9 cellular contexts compared by ENCODE assay signal in the genomic region with DNA sequence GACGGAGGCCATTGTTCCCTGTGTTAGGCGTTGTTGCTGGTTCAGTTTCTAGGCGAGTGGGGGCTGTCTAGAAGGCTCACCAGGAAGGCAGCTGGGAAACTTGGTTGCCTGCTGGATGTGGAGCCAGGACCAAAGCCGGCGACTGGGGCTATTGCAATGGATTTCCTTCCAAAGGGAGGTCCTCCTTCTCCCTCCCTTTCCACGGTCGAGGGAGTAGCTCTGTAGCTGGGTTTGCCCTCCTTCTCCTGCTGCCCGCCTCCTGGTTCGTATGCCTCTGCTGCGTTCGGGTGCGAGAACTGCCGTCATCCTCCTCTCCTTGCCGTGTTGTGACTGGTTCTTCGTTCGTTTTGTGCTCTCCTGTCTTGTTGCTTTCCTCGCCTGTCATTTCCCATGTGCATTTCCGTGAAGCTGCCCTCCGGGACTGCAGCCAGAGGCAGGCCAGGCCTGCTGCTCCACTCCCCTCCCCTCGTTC.
DNase-seq lines count a peak whose midpoint lies in the region; ATAC-seq and TF ChIP-seq lines count a peak whose summit lies in the region.
"Had no signal": no experiment of that assay in that cellular context is flagged by ENCODE, and none has a peak within 500 bp of the region (broad histone marks: within the 10 kb centered on the region; RNA-seq: fewer than 3 reads in every experiment).

No MANE protein-coding gene starts in this region.

- ATAC-seq in left cardiac atrium (peak; percentile 83 to 86), HG03175 (IDR thresholded peaks at IDR 0.05; ENCODE audit: unreplicated experiment) (no peak)

- peak overlapping the region; percentile 4 for H2AFZ ChIP-seq in neuron (ENCODE audit: low read depth, low read length)

- H3K27me3 ChIP-seq in AG04450 (ENCODE audit: control insufficient read depth, insufficient read depth, low read length) (no peaks in the 10 kb centered on the region), neuron (ENCODE audit: insufficient read depth, low read length) (no peaks in the 10 kb centered on the region)

- H3K4me3 ChIP-seq in AG04450 (ENCODE audit: low read depth, low read length) (peak overlapping the region; percentile 21; the same call in 1 of the 2 replicates), neuron (ENCODE audit: low read length) (peak overlapping the region; percentile 35)

- DNase-seq in AG04450 (ENCODE audit: low read depth, low spot score) (no peak), amniotic epithelial cell (ENCODE audit: low read depth) (peak; percentile 33), left cardiac atrium (peak; percentile 34), NCI-H2196 (lab: John Stamatoyannopoulos, UW; ENCODE audit: unreplicated experiment) (no peak), NOMO-1 treated with DMSO at 0.1 percent for 48 hours (lab: John Stamatoyannopoulos, UW; ENCODE audit: unreplicated experiment) (no peak), AML-193 (lab: John Stamatoyannopoulos, UW) (no peak)
- DNase-seq: NCI-H1436 had no signal

- H3K9me3 ChIP-seq in AG04450 (ENCODE audit: control insufficient read depth, insufficient read depth, low read length), result no peaks in the 10 kb centered on the region
- H3K9me3 ChIP-seq in neuron (ENCODE audit: low read length), result no peaks in the 10 kb centered on the region

- CTCF ChIA-PET in AG04450 (lab: Charles Lee), result no interaction called here

- POLR2A ChIA-PET in AG04450 (lab: Yijun Ruan, JAX), result interaction anchor here (0.8 kb wide), 1 partner anchor 113 kb away, joined by 4 read pairs; no protein-coding TSS in a partner anchor

- H3K36me3 ChIP-seq in neuron (ENCODE audit: insufficient read depth, low read length), result no peaks in the 10 kb centered on the region

- H3K27ac ChIP-seq in AG04450 (ENCODE audit: low read depth, low read length), result no peak overlapping the region

- intact Hi-C loops in left cardiac atrium (cut with DNase I), result no loop called here

- no peak for TF ChIP-seq CTCF in AG04450 (IDR thresholded peaks at IDR 0.05; ENCODE audit: low read depth, low read length)

- H3K4me1 ChIP-seq in neuron (ENCODE audit: insufficient read depth, low read length), result peaks cover 13% of the 10 kb centered on the region

Comparison
In these comparisons a context has a peak if more than half of its experiments do, and no peak if none do; other contexts are left out.
1. DNase-seq: peak in amniotic epithelial cell (single experiment) and left cardiac atrium (single experiment); none in AG04450 (single experiment), NCI-H2196 (single experiment), NOMO-1 treated with DMSO at 0.1 percent for 48 hours (single experiment) and AML-193 (0 of 2).